In genomic region chr6:151723152-151723551, GRCh38 we compare ENCODE assay signal across 1 cellular context.
TF ChIP-seq lines count a peak whose summit lies in the region.

No MANE protein-coding gene starts in this region.

TF ChIP-seq in GM23338, 12 proteins besides CTCF, POLR2A, EP300 and RAD21 (continued from another document):
- TF ChIP-seq REST (IDR thresholded peaks at IDR 0.05; ENCODE audit: unreplicated experiment) (no peak), ZNF331 (CRISPR knock-in tag; IDR thresholded peaks at IDR 0.05; ENCODE audit: low read depth) (no peak), JUNB (IDR thresholded peaks at IDR 0.05; ENCODE audit: unreplicated experiment) (no peak), STAT1 (IDR thresholded peaks at IDR 0.05; ENCODE audit: unreplicated experiment) (no peak)
TF ChIP-seq in GM23338: peak in this region for 0.
